ENCODE assay signal across 10 cellular contexts in the genomic region with DNA sequence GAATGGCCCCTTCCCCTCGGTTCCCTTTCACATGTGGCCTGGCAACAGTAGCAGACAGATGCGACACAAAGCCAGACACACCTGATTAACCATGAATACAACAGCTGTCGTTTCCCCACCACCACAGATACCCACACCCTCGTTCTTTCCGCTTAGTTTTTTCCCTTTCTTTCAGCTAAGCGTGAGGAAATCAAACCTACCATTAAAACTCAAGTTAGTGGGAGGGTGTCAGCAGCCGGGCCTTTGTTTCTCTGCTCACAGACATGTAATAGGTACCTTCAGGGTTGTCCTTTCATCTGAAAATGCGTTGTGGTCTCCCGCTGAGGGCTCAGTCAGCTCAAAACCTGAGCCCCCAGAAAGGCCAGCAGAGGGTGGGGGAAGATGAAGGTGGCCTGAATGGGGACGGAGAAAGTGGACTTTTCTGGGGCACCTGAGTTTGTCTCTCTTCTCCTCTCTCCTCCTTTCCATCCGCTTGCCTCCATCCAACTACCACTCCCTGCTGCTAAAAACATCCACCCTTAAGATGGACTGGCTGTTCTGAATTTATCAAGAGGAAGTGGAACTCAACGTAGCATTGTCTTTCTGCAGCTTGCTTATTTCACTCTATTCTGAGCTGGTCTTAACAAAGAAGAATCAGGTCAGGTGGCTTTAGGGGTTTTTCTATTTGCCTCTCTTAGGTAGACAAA.
DNase-seq lines count a peak whose midpoint lies in the region; ATAC-seq, FAIRE-seq and TF ChIP-seq lines count a peak whose summit lies in the region.
"Had no signal": no experiment of that assay in that cellular context is flagged by ENCODE, and none has a peak within 500 bp of the region (broad histone marks: within the 10 kb centered on the region; RNA-seq: fewer than 3 reads in every experiment).

No MANE protein-coding gene starts in this region.

- H3K4me1 ChIP-seq in H9 (ENCODE audit: insufficient read depth, low read length) (peaks cover 17% of the 10 kb centered on the region), psoas muscle (no peaks in the 10 kb centered on the region), Caco-2 (peaks cover 33% of the 10 kb centered on the region), breast epithelium (no peaks in the 10 kb centered on the region)

- TF ChIP-seq POLR2A in H54 (IDR thresholded peaks at IDR 0.05; ENCODE audit: low read depth, low read length) (no peak), breast epithelium (IDR thresholded peaks at IDR 0.05) (no peak)

- no peaks in the 10 kb centered on the region for H3K79me2 ChIP-seq in H9 (ENCODE audit: insufficient read depth, low read length)

- H3K27me3 ChIP-seq in H9 (ENCODE audit: insufficient read depth, low read length) (no peaks in the 10 kb centered on the region), psoas muscle (ENCODE audit: insufficient read depth in 3 of 3, low read length in 2 of 3) (no peaks in the 10 kb centered on the region), Caco-2 (replicated peaks; ENCODE audit: control insufficient read depth, insufficient read depth, low read length) (no peaks in the 10 kb centered on the region), breast epithelium (no peaks in the 10 kb centered on the region)
- H3K27me3 ChIP-seq: uterus had no signal

- H3K9me3 ChIP-seq in H9 (ENCODE audit: control insufficient read depth, low read depth, low read length) (no peaks in the 10 kb centered on the region), psoas muscle (no peaks in the 10 kb centered on the region), Caco-2 (no peaks in the 10 kb centered on the region), breast epithelium (no peaks in the 10 kb centered on the region)
- H3K9me3 ChIP-seq: uterus had no signal

- no peak overlapping the region for H3K14ac ChIP-seq in H9 (ENCODE audit: insufficient read depth, low read length)

- CTCF ChIA-PET in Caco-2 (lab: Charles Lee) = no interaction called here

- no peak overlapping the region for H3K4me2 ChIP-seq in H9 (ENCODE audit: insufficient read depth, insufficient read length, low read length)

- H4K20me1 ChIP-seq in H9 (ENCODE audit: control insufficient read depth, insufficient read depth, insufficient read length) = no peaks in the 10 kb centered on the region

- H3K4me1 Mint-ChIP-seq in H9 (peaks cover 32 to 50% of the 10 kb centered on the region in 2 experiments), Caco-2 (ENCODE audit: low read depth, unreplicated experiment) (peaks cover 19% of the 10 kb centered on the region)
- peaks cover 28 to 72% (median 58%) of the 10 kb centered on the region in 4 donors for H3K4me1 Mint-ChIP-seq in naive thymus-derived CD8-positive, alpha-beta T cell

- H2BK5ac ChIP-seq in H9 (ENCODE audit: insufficient read length, low read length) = no peak overlapping the region

- DNase-seq in H9 (no peak), NCI-H748 treated with DMSO at 0.1 percent for 48 hours (lab: John Stamatoyannopoulos, UW) (peak; percentile 97), psoas muscle (no peak), H54 (ENCODE audit: insufficient read length, low spot score) (no peak), Caco-2 (no peak), breast epithelium (ENCODE audit: low spot score in 2 of 2) (no peak)
- no peak for DNase-seq in naive thymus-derived CD8-positive, alpha-beta T cell
- DNase-seq: NCI-H1930 had no signal

- H2BK20ac ChIP-seq in H9 (ENCODE audit: low read depth, low read length, poor library complexity, severe bottlenecking) = no peak overlapping the region

- no peak for FAIRE-seq in H54 (lab: Jason Lieb, UNC)

- H3K23ac ChIP-seq in H9 (ENCODE audit: insufficient read length, low read depth, low read length) = no peak overlapping the region

- H3K23me2 ChIP-seq in H9 (ENCODE audit: insufficient read length, low read depth, low read length, poor library complexity, severe bottlenecking) = no peaks in the 10 kb centered on the region

- ATAC-seq in GM18502 (IDR thresholded peaks at IDR 0.05; ENCODE audit: poor library complexity, unreplicated experiment) (peak; percentile 74), psoas muscle (no peak)
- ATAC-seq in naive thymus-derived CD8-positive, alpha-beta T cell = peak in 1 of 2 donors; percentile 10

- H4K8ac ChIP-seq in H9 (replicated peaks; ENCODE audit: insufficient read length, low read depth, low read length) = no peak overlapping the region

- no peak overlapping the region for H2BK15ac ChIP-seq in H9 (ENCODE audit: low read depth, low read length)

- H4K91ac ChIP-seq in H9 (ENCODE audit: insufficient read length, low read depth, low read length) = no peak overlapping the region

- H3K36me3 Mint-ChIP-seq in H9 (ENCODE audit: insufficient read depth in 1 of 3, low read depth in 3 of 3) = peaks cover 0 to 4% (median 1%) of the 10 kb centered on the region in 3 experiments; a peak in 4 of 7 replicates
- H3K36me3 Mint-ChIP-seq in naive thymus-derived CD8-positive, alpha-beta T cell = peaks cover 0 to 1% (median 0%) of the 10 kb centered on the region in 3 donors
- H3K36me3 Mint-ChIP-seq in Caco-2 (ENCODE audit: insufficient read depth, unreplicated experiment) = no peaks in the 10 kb centered on the region

- H3K4ac ChIP-seq in H9 (ENCODE audit: low read depth, low read length) = no peak overlapping the region

- H3K79me1 ChIP-seq in H9 (ENCODE audit: insufficient read depth, low read depth, low read length, poor library complexity, severe bottlenecking) = no peaks in the 10 kb centered on the region

- H3K9me3 Mint-ChIP-seq in H9 (peaks cover 0 to 2% of the 10 kb centered on the region in 2 experiments; a peak in 1 of 5 replicates), Caco-2 (ENCODE audit: unreplicated experiment) (no peaks in the 10 kb centered on the region)
- peaks cover 0 to 2% (median 0%) of the 10 kb centered on the region in 9 donors for H3K9me3 Mint-ChIP-seq in naive thymus-derived CD8-positive, alpha-beta T cell

- no peak overlapping the region for H3K9ac ChIP-seq in H9 (ENCODE audit: extremely low read depth, insufficient read length, low read length)

- POLR2A ChIA-PET in naive thymus-derived CD8-positive, alpha-beta T cell (lab: Charles Lee) = no interaction called here
- POLR2A ChIA-PET in Caco-2 (lab: Charles Lee) = no interaction called here

- H3K4me3 ChIP-seq in psoas muscle (no peak overlapping the region), Caco-2 (ENCODE audit: low read depth, low read length) (no peak overlapping the region), breast epithelium (no peak overlapping the region)
- H3K4me3 ChIP-seq: uterus had no signal

- H3K27ac ChIP-seq in H9 (ENCODE audit: insufficient read length, low read depth, low read length) (no peak overlapping the region), psoas muscle (no peak overlapping the region), breast epithelium (no peak overlapping the region)

- peak overlapping the region in 2 of 3 experiments; percentile 19 to 49; a peak in 1 of 7 replicates for H3K27ac Mint-ChIP-seq in H9
- H3K27ac Mint-ChIP-seq in naive thymus-derived CD8-positive, alpha-beta T cell = peak overlapping the region in 7 of 10 donors; percentile 25 to 88 (median 61)
- H3K27ac Mint-ChIP-seq in Caco-2 (ENCODE audit: unreplicated experiment) = no peak overlapping the region

- H4K5ac ChIP-seq in H9 (ENCODE audit: insufficient read length, low read depth, low read length) = no peak overlapping the region

- H3K36me3 ChIP-seq in psoas muscle (ENCODE audit: insufficient read depth in 1 of 2, low read depth in 1 of 2) = no peaks in the 10 kb centered on the region
- no peaks in the 10 kb centered on the region for H3K36me3 ChIP-seq in Caco-2 (ENCODE audit: control insufficient read depth, insufficient read depth, low read length)
- no peaks in the 10 kb centered on the region for H3K36me3 ChIP-seq in breast epithelium
- H3K36me3 ChIP-seq: uterus had no signal

- H2AK5ac ChIP-seq in H9 (ENCODE audit: insufficient read length, low read length) = no peak overlapping the region

- no peak overlapping the region for H2AFZ ChIP-seq in H9 (ENCODE audit: low read length)

- H2BK120ac ChIP-seq in H9 (ENCODE audit: low read depth, low read length, poor library complexity, severe bottlenecking) = no peak overlapping the region

- intact Hi-C loops in psoas muscle (cut with DNase I) = no loop called here
- intact Hi-C loops in Caco-2 (cut with micrococcal nuclease; ENCODE audit: unreplicated experiment) = no loop called here
- intact Hi-C loops in breast epithelium (cut with DNase I; ENCODE audit: low total_unique reads) = no loop called here

- H3K56ac ChIP-seq in H9 (ENCODE audit: insufficient read length, low read depth, low read length) = no peak overlapping the region

- no CpG with 5 or more reads among the region's 12 CpGs for WGBS in H9 (ENCODE audit: extremely low coverage, insufficient read length, low lambda C conversion rate)
- WGBS in psoas muscle, 3 donors = 72 to 84% (median 83%) methylated on average over 12 of the region's 12 CpGs

- no peak overlapping the region for H2BK12ac ChIP-seq in H9 (ENCODE audit: insufficient read length, low read depth, low read length)

- no peak overlapping the region for H3K4me3 Mint-ChIP-seq in H9
- peak overlapping the region in 4 of 10 donors; percentile 9 to 66 (median 49) for H3K4me3 Mint-ChIP-seq in naive thymus-derived CD8-positive, alpha-beta T cell
- no peak overlapping the region for H3K4me3 Mint-ChIP-seq in Caco-2 (ENCODE audit: unreplicated experiment)

- TF ChIP-seq CTCF in H9 (conservative IDR thresholded peaks at IDR 0.05) (no peak), psoas muscle (IDR thresholded peaks at IDR 0.05) (no peak), Caco-2 (IDR thresholded peaks at IDR 0.05; ENCODE audit: insufficient read depth in 1 of 2, low read depth in 1 of 2, low read length in 1 of 2, severe bottlenecking in 1 of 2, unreplicated experiment in 1 of 2) (no peak), breast epithelium (IDR thresholded peaks at IDR 0.05) (no peak)

- BruUV-seq in Caco-2 (replicated peaks; lab: Mats Ljungman, UMichigan) = no TSS peak

- no peak overlapping the region for H3T11ph ChIP-seq in H9 (ENCODE audit: low read length)

- no peak overlapping the region for H3K18ac ChIP-seq in H9 (ENCODE audit: insufficient read length, low read depth, low read length)

- peaks cover 8% of the 10 kb centered on the region for H3K27me3 Mint-ChIP-seq in H9 (ENCODE audit: low read depth)
- no peaks in the 10 kb centered on the region for H3K27me3 Mint-ChIP-seq in naive thymus-derived CD8-positive, alpha-beta T cell
- no peaks in the 10 kb centered on the region for H3K27me3 Mint-ChIP-seq in Caco-2 (ENCODE audit: insufficient read depth, unreplicated experiment)
